19 cellular contexts compared by ENCODE assay signal in the genomic region with DNA sequence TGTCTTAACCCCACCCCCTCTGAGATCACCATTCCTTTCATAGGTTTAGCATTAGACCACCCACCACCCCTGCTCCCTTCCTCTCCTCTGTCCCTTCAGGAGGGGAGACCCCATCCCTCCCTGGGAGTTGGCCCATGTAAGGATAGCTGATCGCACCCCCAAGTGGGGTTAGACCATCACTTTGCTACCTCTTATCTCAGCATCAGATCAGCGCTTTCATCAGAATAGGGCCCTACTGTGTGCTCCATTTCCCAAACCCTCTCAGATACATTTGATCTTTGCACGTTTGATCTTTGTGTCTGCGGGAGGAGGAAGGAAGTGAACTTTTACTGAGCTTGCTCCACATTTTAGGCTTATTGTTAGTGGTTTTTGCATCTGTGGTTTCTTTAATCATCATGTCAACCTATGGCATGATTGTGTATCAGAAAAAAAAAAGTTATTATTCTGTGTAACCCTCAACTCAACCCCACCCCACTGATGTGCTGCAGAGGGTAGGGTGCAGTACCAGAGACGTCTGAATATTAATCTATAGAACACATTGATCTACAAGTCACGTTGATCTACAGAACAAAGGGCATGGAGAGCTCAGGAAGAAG.
DNase-seq lines count a peak whose midpoint lies in the region; ATAC-seq lines count a peak whose summit lies in the region.
"Had no signal": no experiment of that assay in that cellular context is flagged by ENCODE, and none has a peak within 500 bp of the region (broad histone marks: within the 10 kb centered on the region; RNA-seq: fewer than 3 reads in every experiment).

No MANE protein-coding gene starts in this region.

- H3K4me3 Mint-ChIP-seq in activated CD8-positive, alpha-beta memory T cell treated with anti-CD3 and anti-CD28 coated beads, Interleukin-2, amount 10 ng/mL, durations not matched to agents 7 days and 5 days, result no peak overlapping the region
- H3K4me3 Mint-ChIP-seq in activated T-helper 17 cell treated with anti-CD3 and anti-CD28 coated beads, Interleukin-2, amount 50 U/mL, for 72 hours, result peak overlapping the region; percentile 67
- peak overlapping the region; percentile 52 to 91 (median 76) for H3K4me3 Mint-ChIP-seq in naive thymus-derived CD8-positive, alpha-beta T cell

- peaks cover 3% of the 10 kb centered on the region for H3K36me3 Mint-ChIP-seq in activated CD8-positive, alpha-beta memory T cell treated with anti-CD3 and anti-CD28 coated beads, Interleukin-2, amount 10 ng/mL, durations not matched to agents 7 days and 5 days
- no peaks in the 10 kb centered on the region for H3K36me3 Mint-ChIP-seq in activated T-helper 17 cell treated with anti-CD3 and anti-CD28 coated beads, Interleukin-2, amount 50 U/mL, for 72 hours (ENCODE audit: low read depth)
- H3K36me3 Mint-ChIP-seq in naive thymus-derived CD8-positive, alpha-beta T cell, result peaks cover 0 to 3% (median 0%) of the 10 kb centered on the region in 3 donors

- H3K27me3 Mint-ChIP-seq in activated CD8-positive, alpha-beta memory T cell treated with anti-CD3 and anti-CD28 coated beads, Interleukin-2, amount 10 ng/mL, durations not matched to agents 7 days and 5 days, result peaks cover 5% of the 10 kb centered on the region
- H3K27me3 Mint-ChIP-seq in activated T-helper 17 cell treated with anti-CD3 and anti-CD28 coated beads, Interleukin-2, amount 50 U/mL, for 72 hours, result no peaks in the 10 kb centered on the region
- H3K27me3 Mint-ChIP-seq in naive thymus-derived CD8-positive, alpha-beta T cell, result peaks cover 0 to 4% (median 0%) of the 10 kb centered on the region in 5 donors

- DNase-seq in activated CD8-positive, alpha-beta memory T cell treated with anti-CD3 and anti-CD28 coated beads, Interleukin-2, amount 10 ng/mL, durations not matched to agents 7 days and 5 days, result no peak
- no peak for DNase-seq in activated CD8-positive, alpha-beta memory T cell treated with anti-CD3 and anti-CD28 coated beads for 24 hours
- DNase-seq in SW480 (ENCODE audit: low spot score) (peak; percentile 55), G401 (ENCODE audit: low spot score) (no peak)
- DNase-seq in naive thymus-derived CD8-positive, alpha-beta T cell, result peak in 8 of 10 donors; percentile 39 to 88 (median 75)
- DNase-seq: activated CD4-positive, CD25-positive, alpha-beta regulatory T cell; COR-L47; EL; heart left ventricle; mesendoderm; NCI-H2081; NCI-H774; retina; substantia nigra had no signal

- POLR2A ChIA-PET in naive thymus-derived CD8-positive, alpha-beta T cell (lab: Charles Lee), result interaction anchor here (0.8 to 4.2 kb wide), 8 partner anchors 10 to 360 kb away, joined by 3 to 26 read pairs (median 4); partner anchors contain the start of gene PDCL3

- ATAC-seq in activated CD8-positive, alpha-beta memory T cell treated with anti-CD3 and anti-CD28 coated beads, Interleukin-2, amount 10 ng/mL, durations not matched to agents 7 days and 5 days, result peak; percentile 55
- ATAC-seq in activated T-helper 17 cell treated with anti-CD3 and anti-CD28 coated beads, Interleukin-2, amount 50 U/mL, for 72 hours (replicated peaks), result peak; percentile 35
- ATAC-seq in naive thymus-derived CD8-positive, alpha-beta T cell, result peak; percentile 95
- ATAC-seq in GM21825 (IDR thresholded peaks at IDR 0.05; ENCODE audit: unreplicated experiment) (no peak), GM19452 (IDR thresholded peaks at IDR 0.05; ENCODE audit: unreplicated experiment) (no peak)
- ATAC-seq: heart left ventricle, HepG2, Panc1 had no signal

- in situ Hi-C loops in G401 (cut with HindIII; ENCODE audit: low sequenced_read_pairs), result no loop called here

- CTCF ChIA-PET in activated CD8-positive, alpha-beta memory T cell treated with anti-CD3 and anti-CD28 coated beads, Interleukin-2, amount 10 ng/mL, durations not matched to agents 7 days and 5 days (lab: Charles Lee), result interaction anchor here (1.2 to 1.4 kb wide), 2 partner anchors 18 to 37 kb away, joined by 3 read pairs; no protein-coding TSS in a partner anchor

- peaks cover 2% of the 10 kb centered on the region for H3K9me3 Mint-ChIP-seq in activated CD8-positive, alpha-beta memory T cell treated with anti-CD3 and anti-CD28 coated beads, Interleukin-2, amount 10 ng/mL, durations not matched to agents 7 days and 5 days (ENCODE audit: low read depth)
- H3K9me3 Mint-ChIP-seq in activated T-helper 17 cell treated with anti-CD3 and anti-CD28 coated beads, Interleukin-2, amount 50 U/mL, for 72 hours, result peaks cover 5% of the 10 kb centered on the region
- H3K9me3 Mint-ChIP-seq in naive thymus-derived CD8-positive, alpha-beta T cell, result peaks cover 0 to 6% (median 0%) of the 10 kb centered on the region in 9 donors

- H3K27ac Mint-ChIP-seq in activated CD8-positive, alpha-beta memory T cell treated with anti-CD3 and anti-CD28 coated beads, Interleukin-2, amount 10 ng/mL, durations not matched to agents 7 days and 5 days, result peak overlapping the region; percentile 1
- H3K27ac Mint-ChIP-seq in activated T-helper 17 cell treated with anti-CD3 and anti-CD28 coated beads, Interleukin-2, amount 50 U/mL, for 72 hours, result peak overlapping the region; percentile 65
- H3K27ac Mint-ChIP-seq in naive thymus-derived CD8-positive, alpha-beta T cell, result peak overlapping the region; percentile 41 to 94 (median 86)

- peaks cover 16% of the 10 kb centered on the region for H3K4me1 Mint-ChIP-seq in activated CD8-positive, alpha-beta memory T cell treated with anti-CD3 and anti-CD28 coated beads, Interleukin-2, amount 10 ng/mL, durations not matched to agents 7 days and 5 days
- H3K4me1 Mint-ChIP-seq in activated T-helper 17 cell treated with anti-CD3 and anti-CD28 coated beads, Interleukin-2, amount 50 U/mL, for 72 hours, result peaks cover 37% of the 10 kb centered on the region
- H3K4me1 Mint-ChIP-seq in naive thymus-derived CD8-positive, alpha-beta T cell, result peaks cover 21 to 69% (median 56%) of the 10 kb centered on the region in 4 donors

Comparison
In these comparisons a context has a peak if more than half of its experiments do, and no peak if none do; other contexts are left out.
1. ATAC-seq: peak in activated CD8-positive, alpha-beta memory T cell treated with anti-CD3 and anti-CD28 coated beads, Interleukin-2, amount 10 ng/mL, durations not matched to agents 7 days and 5 days (single experiment), activated T-helper 17 cell treated with anti-CD3 and anti-CD28 coated beads, Interleukin-2, amount 50 U/mL, for 72 hours (single experiment) and naive thymus-derived CD8-positive, alpha-beta T cell (2 of 2); none in GM21825 (single experiment) and GM19452 (single experiment).
2. DNase-seq: peak in SW480 (single experiment) and naive thymus-derived CD8-positive, alpha-beta T cell (8 of 10); none in activated CD8-positive, alpha-beta memory T cell treated with anti-CD3 and anti-CD28 coated beads, Interleukin-2, amount 10 ng/mL, durations not matched to agents 7 days and 5 days (single experiment), activated CD8-positive, alpha-beta memory T cell treated with anti-CD3 and anti-CD28 coated beads for 24 hours (single experiment) and G401 (single experiment).
3. H3K27ac Mint-ChIP-seq: peak in every context shown above with its lines; median percentile 86 in naive thymus-derived CD8-positive, alpha-beta T cell; 65 in activated T-helper 17 cell treated with anti-CD3 and anti-CD28 coated beads, Interleukin-2, amount 50 U/mL, for 72 hours; 1 in activated CD8-positive, alpha-beta memory T cell treated with anti-CD3 and anti-CD28 coated beads, Interleukin-2, amount 10 ng/mL, durations not matched to agents 7 days and 5 days.